ENCODE assay signal across 8 cellular contexts in the genomic region with DNA sequence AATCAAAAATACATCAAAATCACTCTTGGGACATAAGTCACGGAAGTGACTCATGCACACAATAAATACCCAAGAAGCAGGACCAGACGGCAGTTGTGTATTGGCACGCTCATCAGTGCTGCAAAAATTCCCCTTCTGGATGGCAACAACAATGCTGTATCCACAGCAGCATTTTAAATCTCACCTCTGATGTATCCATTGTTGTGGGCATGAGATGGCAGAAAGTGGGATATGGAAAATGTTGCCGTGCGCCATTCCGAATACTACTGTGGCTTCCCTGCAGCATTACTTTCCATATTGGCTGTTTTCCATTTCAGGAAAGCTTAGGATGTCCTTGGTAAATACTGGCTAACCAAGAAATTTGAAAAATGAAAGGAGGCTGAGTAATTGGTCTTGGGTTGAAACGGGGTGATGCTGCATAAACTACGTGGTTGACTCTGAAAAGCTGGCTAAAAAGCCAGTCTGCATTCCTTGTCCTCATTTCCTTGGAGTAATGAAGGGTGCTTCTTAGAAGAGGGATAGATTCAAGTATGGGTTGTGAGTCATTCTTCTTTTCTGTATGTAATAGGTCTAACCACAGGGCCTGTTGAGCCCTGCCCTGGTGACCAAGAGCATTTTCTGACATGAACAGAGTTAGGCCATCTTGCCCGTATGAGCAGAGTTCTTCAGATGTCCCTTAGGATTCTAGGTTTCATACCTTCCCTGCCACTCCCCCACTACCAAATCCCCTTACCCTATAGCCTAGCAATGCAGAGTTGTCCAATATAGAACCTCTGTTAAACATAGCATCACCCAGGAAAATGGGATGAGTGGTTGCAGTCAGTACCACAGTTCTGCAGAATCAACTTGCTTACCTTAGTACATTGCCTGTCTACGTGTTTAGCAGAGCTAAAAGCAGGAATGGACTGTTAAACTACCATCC. TPM values are rescaled to one million over a fixed set of nuclear protein-coding genes. Genes with fewer than 3 reads are reported as not detected.
DNase-seq lines count a peak whose midpoint lies in the region; ATAC-seq and TF ChIP-seq lines count a peak whose summit lies in the region.

No MANE protein-coding gene starts in this region.

- TF ChIP-seq CTCF in astrocyte of the cerebellum (IDR thresholded peaks at IDR 0.05; ENCODE audit: low read depth, low read length, missing control alignments) (no peak), Peyer's patch (IDR thresholded peaks at IDR 0.05) (no peak)

- no peak for TF ChIP-seq POLR2A in Peyer's patch (IDR thresholded peaks at IDR 0.05)

- no peak overlapping the region for H3K4me3 ChIP-seq in HUES64 (ENCODE audit: low read length)
- H3K4me3 ChIP-seq in astrocyte of the cerebellum (ENCODE audit: low read depth, low read length) = no peak overlapping the region
- no peak overlapping the region for H3K4me3 ChIP-seq in mucosa of rectum (ENCODE audit: low read length in 2 of 2)
- no peak overlapping the region for H3K4me3 ChIP-seq in Peyer's patch

- in situ Hi-C loops in astrocyte of the cerebellum (cut with HindIII; ENCODE audit: low sequenced_read_pairs) = loop anchor here (5.0 to 25.0 kb wide), 2 partner anchors 128 to 277 kb away; no protein-coding TSS in a partner anchor

- DNase-seq in COLO829 (ENCODE audit: low spot score) (peak; percentile 86), astrocyte of the cerebellum (ENCODE audit: low read depth) (peak; percentile 98), NCI-H2081 (lab: John Stamatoyannopoulos, UW) (no peak), Peyer's patch (no peak)

- 93% methylated on average over 10 of the region's 10 CpGs for WGBS in HUES64

- H3K9me3 ChIP-seq in HUES64 (ENCODE audit: insufficient read depth, low read depth, low read length) (no peaks in the 10 kb centered on the region), mucosa of rectum (ENCODE audit: control insufficient read depth in 2 of 2, low read length in 2 of 2) (no peaks in the 10 kb centered on the region), Peyer's patch (no peaks in the 10 kb centered on the region)

- H3K9ac ChIP-seq in HUES64 (ENCODE audit: low read depth, low read length) (peak overlapping the region; percentile 57; the same call in 1 of the 2 replicates), mucosa of rectum (ENCODE audit: low read depth in 1 of 2, low read length in 2 of 2) (no peak overlapping the region)

- H3K36me3 ChIP-seq in HUES64 (ENCODE audit: insufficient read depth, low read length) (peaks cover 57% of the 10 kb centered on the region), mucosa of rectum (ENCODE audit: control insufficient read depth in 2 of 2, insufficient read depth in 2 of 2, low read length in 2 of 2) (no peaks in the 10 kb centered on the region), Peyer's patch (no peaks in the 10 kb centered on the region)

- H3K27ac ChIP-seq in HUES64 (ENCODE audit: low read depth, low read length) (peak overlapping the region; percentile 42), mucosa of rectum (ENCODE audit: low read depth in 2 of 2, low read length in 2 of 2) (peak overlapping the region; percentile 20 to 64), Peyer's patch (peak overlapping the region in 2 of 4 donors; percentile 33)

- ATAC-seq in GM19035 (IDR thresholded peaks at IDR 0.05; ENCODE audit: unreplicated experiment) (no peak), HG03571 (IDR thresholded peaks at IDR 0.05; ENCODE audit: unreplicated experiment) (no peak)

- H3K4me1 ChIP-seq in HUES64 (ENCODE audit: insufficient read depth, low read length) = peaks cover 21% of the 10 kb centered on the region
- peaks cover 6% of the 10 kb centered on the region in 2 donors for H3K4me1 ChIP-seq in mucosa of rectum (ENCODE audit: control insufficient read depth in 2 of 2, insufficient read depth in 2 of 2, low read length in 2 of 2)
- peaks cover 0 to 9% (median 0%) of the 10 kb centered on the region in 4 donors for H3K4me1 ChIP-seq in Peyer's patch

- no peaks in the 10 kb centered on the region for H3K27me3 ChIP-seq in HUES64 (ENCODE audit: insufficient read depth, low read length)
- H3K27me3 ChIP-seq in mucosa of rectum (ENCODE audit: control insufficient read depth in 2 of 2, insufficient read depth in 2 of 2, low read length in 2 of 2) = no peaks in the 10 kb centered on the region
- H3K27me3 ChIP-seq in Peyer's patch = no peaks in the 10 kb centered on the region

RNA-seq across cellular contexts. Expression of gene TOMM7, which starts 36.3 kb away (rescaled TPM):
- polyA plus RNA-seq in HUES64 (2013, experiment 1 of 2) = 330 TPM
- polyA plus RNA-seq in HUES64 (2013, experiment 2 of 2) = 334 TPM
- 10 to 100 TPM; 78.6 to 89.8 (median 82.8) TPM for total RNA-seq in Peyer's patch

Comparison
In these comparisons a context has a peak if more than half of its experiments do, and no peak if none do; other contexts are left out.
1. DNase-seq: peak in COLO829 (single experiment) and astrocyte of the cerebellum (single experiment); none in NCI-H2081 (0 of 2) and Peyer's patch (0 of 3).